In genomic region chr12:131153016-131153415, GRCh38 we compare ENCODE assay signal across 29 cellular contexts.
"Had no signal": no experiment of that assay in that cellular context is flagged by ENCODE, and none has a peak within 500 bp of the region (broad histone marks: within the 10 kb centered on the region; RNA-seq: fewer than 3 reads in every experiment).

No MANE protein-coding gene starts in this region.

- H3K4me3 Mint-ChIP-seq: activated B cell treated with CpG ODN at 0.5 μM for 24 hours; activated CD4-positive, alpha-beta memory T cell treated with anti-CD3 and anti-CD28 coated beads for 36 hours; activated CD4-positive, alpha-beta T cell treated with anti-CD3 and anti-CD28 coated beads, Interleukin-2, amount 10 ng/mL, durations not matched to agents 24 days and 14 days; activated CD8-positive, alpha-beta memory T cell treated with anti-CD3 and anti-CD28 coated beads, Interleukin-2, amount 10 ng/mL, durations not matched to agents 7 days and 5 days; activated CD8-positive, alpha-beta T cell treated with anti-CD3 and anti-CD28 coated beads for 36 hours; activated naive CD4-positive, alpha-beta T cell treated with anti-CD3 and anti-CD28 coated beads for 36 hours; activated naive CD8-positive, alpha-beta T cell treated with anti-CD3 and anti-CD28 coated beads for 36 hours; activated T-cell treated with anti-CD3 and anti-CD28 coated beads, Interleukin-2, amount 50 U/mL, for 4 hours; activated T-cell treated with anti-CD3 and anti-CD28 coated beads, Interleukin-2, amount 50 U/mL, for 72 hours; activated T-helper 1 cell treated with anti-CD3 and anti-CD28 coated beads, Interleukin-12 subunit alpha, Interleukin-12 subunit beta, Interleukin-2, Interleukin-4 antibody, amounts not matched to agents 30 ng/mL and 10 ng/mL and 1 ng/mL, durations not matched to agents 14 hours and 24 hours and 36 hours; activated T-helper 17 cell treated with anti-CD3 and anti-CD28 coated beads, Interleukin-2, amount 50 U/mL, for 72 hours; T-helper 1 cell treated with Interleukin-12 subunit alpha and Interleukin-12 subunit beta and Interleukin-4 antibody, amounts not matched to agents 30 μg/mL and 1 μg/mL, for 36 hours; T-helper 2 cell treated with Interferon-gamma antibody and Interleukin-4, amounts not matched to agents 5 μg/mL and 100 μg/mL, for 36 hours had no signal

- DNase-seq: activated B cell treated with CpG ODN at 0.5 μM for 24 hours; activated CD4-positive, alpha-beta memory T cell treated with anti-CD3 and anti-CD28 coated beads for 36 hours; activated CD4-positive, alpha-beta T cell treated with anti-CD3 and anti-CD28 coated beads for 4 hours; activated CD4-positive, alpha-beta T cell treated with anti-CD3 and anti-CD28 coated beads, Interleukin-2, amount 10 ng/mL, durations not matched to agents 24 days and 14 days; activated CD4-positive, alpha-beta T cell treated with anti-CD3 and anti-CD28 coated beads, Interleukin-2, amount 50 U/mL, for 1 hour; activated CD4-positive, alpha-beta T cell treated with anti-CD3 and anti-CD28 coated beads, Interleukin-2, amount 50 U/mL, for 4 hours; activated CD4-positive, CD25-positive, alpha-beta regulatory T cell treated with anti-CD3 and anti-CD28 coated beads, Interleukin-2, amount 50 U/mL, for 72 hours; activated CD8-positive, alpha-beta memory T cell treated with anti-CD3 and anti-CD28 coated beads, Interleukin-2, amount 10 ng/mL, durations not matched to agents 7 days and 5 days; activated CD8-positive, alpha-beta T cell treated with anti-CD3 and anti-CD28 coated beads for 36 hours; activated gamma-delta T cell treated with Interleukin-2 at 50 U/mL for 16 hours; activated naive CD4-positive, alpha-beta T cell; activated naive CD4-positive, alpha-beta T cell treated with anti-CD3 and anti-CD28 coated beads for 36 hours; activated naive CD4-positive, alpha-beta T cell treated with anti-CD3 and anti-CD28 coated beads, Interleukin-2, amount 50 U/mL, for 16 hours; activated naive CD8-positive, alpha-beta T cell treated with anti-CD3 and anti-CD28 coated beads for 36 hours; activated T-cell treated with anti-CD3 and anti-CD28 coated beads for 4 hours; activated T-cell treated with anti-CD3 and anti-CD28 coated beads, Interleukin-2, amount 50 U/mL, for 1 hour; activated T-cell treated with anti-CD3 and anti-CD28 coated beads, Interleukin-2, amount 50 U/mL, for 4 hours; activated T-cell treated with anti-CD3 and anti-CD28 coated beads, Interleukin-2, amount 50 U/mL, for 72 hours; amniotic stem cell; body of pancreas; brain microvascular endothelial cell; central memory CD4-positive, alpha-beta T cell; T-helper 1 cell; T-helper 2 cell; T-helper 9 cell had no signal

- H3K36me3 Mint-ChIP-seq: activated CD4-positive, alpha-beta memory T cell treated with anti-CD3 and anti-CD28 coated beads for 36 hours; activated CD8-positive, alpha-beta memory T cell treated with anti-CD3 and anti-CD28 coated beads, Interleukin-2, amount 10 ng/mL, durations not matched to agents 7 days and 5 days; activated naive CD8-positive, alpha-beta T cell treated with anti-CD3 and anti-CD28 coated beads for 36 hours had no signal

- H3K4me1 Mint-ChIP-seq: activated B cell treated with CpG ODN at 0.5 μM for 24 hours; activated CD4-positive, alpha-beta T cell treated with anti-CD3 and anti-CD28 coated beads, Interleukin-2, amount 10 ng/mL, durations not matched to agents 24 days and 14 days; activated CD8-positive, alpha-beta memory T cell treated with anti-CD3 and anti-CD28 coated beads, Interleukin-2, amount 10 ng/mL, durations not matched to agents 7 days and 5 days; activated naive CD8-positive, alpha-beta T cell treated with anti-CD3 and anti-CD28 coated beads for 36 hours; activated T-helper 17 cell treated with anti-CD3 and anti-CD28 coated beads, Interleukin-2, amount 50 U/mL, for 72 hours had no signal

- H3K27ac Mint-ChIP-seq: activated B cell treated with CpG ODN at 0.5 μM for 24 hours; activated CD4-positive, alpha-beta memory T cell treated with anti-CD3 and anti-CD28 coated beads for 36 hours; activated CD4-positive, alpha-beta T cell treated with anti-CD3 and anti-CD28 coated beads, Interleukin-2, amount 10 ng/mL, durations not matched to agents 24 days and 14 days; activated CD8-positive, alpha-beta memory T cell treated with anti-CD3 and anti-CD28 coated beads, Interleukin-2, amount 10 ng/mL, durations not matched to agents 7 days and 5 days; activated CD8-positive, alpha-beta T cell treated with anti-CD3 and anti-CD28 coated beads for 36 hours; activated naive CD4-positive, alpha-beta T cell treated with anti-CD3 and anti-CD28 coated beads for 36 hours; activated naive CD8-positive, alpha-beta T cell treated with anti-CD3 and anti-CD28 coated beads for 36 hours; activated T-cell treated with anti-CD3 and anti-CD28 coated beads, Interleukin-2, amount 50 U/mL, for 72 hours; activated T-helper 1 cell treated with anti-CD3 and anti-CD28 coated beads, Interleukin-12 subunit alpha, Interleukin-12 subunit beta, Interleukin-2, Interleukin-4 antibody, amounts not matched to agents 30 ng/mL and 10 ng/mL and 1 ng/mL, durations not matched to agents 14 hours and 24 hours and 36 hours; activated T-helper 17 cell treated with anti-CD3 and anti-CD28 coated beads, Interleukin-2, amount 50 U/mL, for 72 hours; T-helper 1 cell treated with Interleukin-12 subunit alpha and Interleukin-12 subunit beta and Interleukin-4 antibody, amounts not matched to agents 30 μg/mL and 1 μg/mL, for 36 hours; T-helper 2 cell treated with Interferon-gamma antibody and Interleukin-4, amounts not matched to agents 5 μg/mL and 100 μg/mL, for 36 hours had no signal

- H3K9me3 Mint-ChIP-seq: activated CD4-positive, alpha-beta T cell treated with anti-CD3 and anti-CD28 coated beads, Interleukin-2, amount 10 ng/mL, durations not matched to agents 24 days and 14 days; activated T-helper 1 cell treated with anti-CD3 and anti-CD28 coated beads, Interleukin-12 subunit alpha, Interleukin-12 subunit beta, Interleukin-2, Interleukin-4 antibody, amounts not matched to agents 30 ng/mL and 10 ng/mL and 1 ng/mL, durations not matched to agents 14 hours and 24 hours and 36 hours; T-helper 1 cell treated with Interleukin-12 subunit alpha and Interleukin-12 subunit beta and Interleukin-4 antibody, amounts not matched to agents 30 μg/mL and 1 μg/mL, for 36 hours had no signal
